Comparison of ENCODE assay signal across 24 cellular contexts in genomic region chr1:106956721-106957120, GRCh38.
"Had no signal": no experiment of that assay in that cellular context is flagged by ENCODE, and none has a peak within 500 bp of the region (broad histone marks: within the 10 kb centered on the region; RNA-seq: fewer than 3 reads in every experiment).

No MANE protein-coding gene starts in this region.

- H3K27ac Mint-ChIP-seq: activated CD4-positive, alpha-beta T cell treated with anti-CD3 and anti-CD28 coated beads, Interleukin-2, amount 10 ng/mL, durations not matched to agents 24 days and 14 days; activated CD8-positive, alpha-beta T cell treated with anti-CD3 and anti-CD28 coated beads, Interleukin-2, amount 10 ng/mL, durations not matched to agents 7 days and 5 days; activated naive CD8-positive, alpha-beta T cell treated with anti-CD3 and anti-CD28 coated beads for 36 hours; activated T-cell treated with anti-CD3 and anti-CD28 coated beads, Interleukin-2, amount 50 U/mL, for 72 hours; dendritic cell treated with granulocyte-macrophage colony-stimulating factor and Interleukin-4, amounts not matched to agents 40 ng/mL and 50 ng/mL, for 4 days; natural killer cell had no signal

- H3K36me3 ChIP-seq: breast epithelium, right atrium auricular region, stomach, thoracic aorta had no signal

- H3K36me3 Mint-ChIP-seq: activated naive CD8-positive, alpha-beta T cell treated with anti-CD3 and anti-CD28 coated beads for 36 hours; natural killer cell had no signal

- H3K4me1 Mint-ChIP-seq: activated CD4-positive, alpha-beta T cell treated with anti-CD3 and anti-CD28 coated beads, Interleukin-2, amount 10 ng/mL, durations not matched to agents 24 days and 14 days; activated naive CD8-positive, alpha-beta T cell treated with anti-CD3 and anti-CD28 coated beads for 36 hours; natural killer cell had no signal

- H3K9me3 Mint-ChIP-seq: activated CD4-positive, alpha-beta T cell treated with anti-CD3 and anti-CD28 coated beads, Interleukin-2, amount 10 ng/mL, durations not matched to agents 24 days and 14 days; activated naive CD8-positive, alpha-beta T cell treated with anti-CD3 and anti-CD28 coated beads for 36 hours; activated T-cell treated with anti-CD3 and anti-CD28 coated beads, Interleukin-2, amount 50 U/mL, for 72 hours; dendritic cell treated with granulocyte-macrophage colony-stimulating factor and Interleukin-4, amounts not matched to agents 40 ng/mL and 50 ng/mL, for 4 days had no signal

- H3K4me3 Mint-ChIP-seq: activated CD4-positive, alpha-beta T cell treated with anti-CD3 and anti-CD28 coated beads, Interleukin-2, amount 10 ng/mL, durations not matched to agents 24 days and 14 days; activated CD8-positive, alpha-beta T cell treated with anti-CD3 and anti-CD28 coated beads, Interleukin-2, amount 10 ng/mL, durations not matched to agents 7 days and 5 days; activated naive CD8-positive, alpha-beta T cell treated with anti-CD3 and anti-CD28 coated beads for 36 hours; activated T-cell treated with anti-CD3 and anti-CD28 coated beads, Interleukin-2, amount 50 U/mL, for 72 hours; dendritic cell treated with granulocyte-macrophage colony-stimulating factor and Interleukin-4, amounts not matched to agents 40 ng/mL and 50 ng/mL, for 4 days; natural killer cell had no signal

- H3K4me1 ChIP-seq: breast epithelium, right atrium auricular region, stomach had no signal

- ATAC-seq: activated CD8-positive, alpha-beta T cell treated with anti-CD3 and anti-CD28 coated beads, Interleukin-2, amount 10 ng/mL, durations not matched to agents 7 days and 5 days; activated T-cell treated with anti-CD3 and anti-CD28 coated beads, Interleukin-2, amount 50 U/mL, for 72 hours; left ventricle myocardium superior; natural killer cell had no signal

- FAIRE-seq: small intestine had no signal

- DNase-seq: activated CD4-positive, alpha-beta T cell treated with anti-CD3 and anti-CD28 coated beads, Interleukin-2, amount 10 ng/mL, durations not matched to agents 24 days and 14 days; activated CD4-positive, CD25-positive, alpha-beta regulatory T cell; activated CD8-positive, alpha-beta memory T cell treated with anti-CD3 and anti-CD28 coated beads, Interleukin-2, amount 50 U/mL, for 4 hours; activated CD8-positive, alpha-beta T cell treated with anti-CD3 and anti-CD28 coated beads, Interleukin-2, amount 10 ng/mL, durations not matched to agents 7 days and 5 days; activated naive CD8-positive, alpha-beta T cell treated with anti-CD3 and anti-CD28 coated beads for 36 hours; activated T-cell treated with anti-CD3 and anti-CD28 coated beads, Interleukin-2, amount 50 U/mL, for 72 hours; anterior cingulate cortex; cerebellar nuclear complex; effector memory CD4-positive, alpha-beta T cell; glutamatergic neuron; hypothalamus; kidney glomerular epithelial cell; left ventricle myocardium superior; mesenchymal stem cell; natural killer cell; nucleus accumbens; posterior cingulate gyrus; small intestine; stomach; SW 1271 had no signal

- H3K4me3 ChIP-seq: breast epithelium, right atrium auricular region, stomach, thoracic aorta had no signal

- H3K27ac ChIP-seq: breast epithelium, right atrium auricular region, stomach, thoracic aorta had no signal

- H3K9me3 ChIP-seq: breast epithelium, right atrium auricular region, stomach, thoracic aorta had no signal

- H3K27me3 Mint-ChIP-seq: activated CD4-positive, alpha-beta T cell treated with anti-CD3 and anti-CD28 coated beads, Interleukin-2, amount 10 ng/mL, durations not matched to agents 24 days and 14 days; dendritic cell treated with granulocyte-macrophage colony-stimulating factor and Interleukin-4, amounts not matched to agents 40 ng/mL and 50 ng/mL, for 4 days had no signal

- H3K27me3 ChIP-seq: breast epithelium, right atrium auricular region, stomach had no signal
